Comparison of ENCODE assay signal across 8 cellular contexts in the genomic region with DNA sequence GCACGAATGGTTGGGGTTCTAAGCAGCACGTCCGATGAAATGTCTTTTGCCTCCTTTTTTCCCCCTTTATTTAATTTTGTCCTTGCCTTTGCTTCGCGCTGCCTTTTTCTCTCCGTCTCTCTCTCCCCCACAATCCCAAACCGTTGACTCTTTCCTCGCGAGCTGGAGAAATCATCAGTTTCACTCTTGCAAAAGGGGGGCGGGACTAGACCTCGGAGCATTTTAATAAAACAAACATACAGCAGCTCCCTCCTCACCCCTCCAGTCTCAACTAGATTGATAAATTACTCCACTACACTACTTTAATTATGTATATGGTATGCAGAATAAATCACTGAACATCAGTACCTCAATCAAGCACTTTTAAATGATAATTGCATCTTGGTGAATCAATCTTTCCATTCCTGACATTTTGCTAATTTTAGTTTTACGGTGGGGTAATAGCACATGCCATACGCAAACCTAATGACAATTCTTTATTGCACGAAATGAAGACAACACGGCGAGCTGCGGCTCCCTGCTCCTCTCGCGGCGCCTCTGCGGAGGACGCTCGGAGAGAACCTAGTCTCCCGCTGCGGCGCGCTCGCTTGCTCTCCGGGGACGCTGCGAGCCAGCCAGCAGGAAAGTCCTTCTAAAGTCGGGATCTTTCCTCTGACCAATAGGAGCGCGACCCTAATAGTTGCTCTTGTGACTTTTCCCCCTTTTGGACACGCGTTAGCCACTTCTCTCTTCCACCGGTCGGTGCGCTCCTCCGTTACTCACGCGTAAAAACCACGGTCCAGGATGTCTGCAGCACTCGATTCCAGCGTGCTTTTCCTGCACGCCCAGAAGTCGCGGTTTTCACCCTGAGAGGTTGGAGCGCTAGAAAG. TPM values are rescaled to one million over a fixed set of nuclear protein-coding genes. Genes with fewer than 3 reads are reported as not detected.
DNase-seq lines count a peak whose midpoint lies in the region; ATAC-seq and TF ChIP-seq lines count a peak whose summit lies in the region.

No MANE protein-coding gene starts in this region.

- no peaks in the 10 kb centered on the region for H3K27me3 ChIP-seq in Panc1 (ENCODE audit: control insufficient read depth, insufficient read depth, low read length)
- H3K27me3 ChIP-seq in breast epithelium = no peaks in the 10 kb centered on the region
- peaks cover 64% of the 10 kb centered on the region for H3K27me3 ChIP-seq in iPS-18a (ENCODE audit: control insufficient read depth, insufficient read depth, low read length)

- H3K36me3 ChIP-seq in Panc1 (ENCODE audit: control insufficient read depth, insufficient read depth, low read length) = no peaks in the 10 kb centered on the region; the same call in 1 of the 2 replicates
- no peaks in the 10 kb centered on the region for H3K36me3 ChIP-seq in breast epithelium
- no peaks in the 10 kb centered on the region for H3K36me3 ChIP-seq in iPS-18a (ENCODE audit: control insufficient read depth, low read depth, low read length)

- H3K4me1 ChIP-seq in Panc1 (ENCODE audit: control insufficient read depth, insufficient read depth, low read length) (peaks cover 46% of the 10 kb centered on the region), breast epithelium (no peaks in the 10 kb centered on the region), iPS-18a (ENCODE audit: control insufficient read depth, low read depth, low read length) (peaks cover 1% of the 10 kb centered on the region)

- in situ Hi-C loops in Panc1 (cut with HindIII; ENCODE audit: low pct_unique_long_range_greater_than_20kb, low sequenced_read_pairs) = no loop called here

- intact Hi-C loops in Panc1 (cut with micrococcal nuclease; ENCODE audit: unreplicated experiment) = loop anchor here (2.0 to 10.0 kb wide), 3 partner anchors 56 to 1381 kb away; no protein-coding TSS in a partner anchor
- intact Hi-C loops in breast epithelium (cut with DNase I; ENCODE audit: low total_unique reads) = no loop called here

- TF ChIP-seq CTCF in AG09319 (IDR thresholded peaks at IDR 0.05; ENCODE audit: low read depth, low read length) = peak; percentile 9
- TF ChIP-seq CTCF in Panc1 (IDR thresholded peaks at IDR 0.05) = no peak
- no peak for TF ChIP-seq CTCF in breast epithelium (IDR thresholded peaks at IDR 0.05)

- BruUV-seq in Panc1 (replicated peaks; lab: Mats Ljungman, UMichigan) = TSS peak; percentile 94

- H3K9ac ChIP-seq in iPS-18a (ENCODE audit: low read length) = no peak overlapping the region

- H3K9me3 ChIP-seq in Panc1 (ENCODE audit: control insufficient read depth, insufficient read depth, low read depth, low read length) (no peaks in the 10 kb centered on the region), breast epithelium (no peaks in the 10 kb centered on the region), iPS-18a (ENCODE audit: control insufficient read depth, low read depth, low read length) (no peaks in the 10 kb centered on the region)

- POLR2A ChIA-PET in Panc1 (lab: Charles Lee) = interaction anchor here (0.6 kb wide), 2 partner anchors 53 to 155 kb away, joined by 3 to 4 read pairs; no protein-coding TSS in a partner anchor

- CTCF ChIA-PET in Panc1 (lab: Charles Lee) = interaction anchor here (0.6 to 0.7 kb wide), 2 partner anchors 157 to 1380 kb away, joined by 3 to 6 read pairs; no protein-coding TSS in a partner anchor

- H3K4me3 ChIP-seq in Panc1 (ENCODE audit: low read depth in 2 of 2, low read length in 2 of 2) = peak overlapping the region; percentile 66 to 79
- peak overlapping the region; percentile 65 to 84 (median 68) for H3K4me3 ChIP-seq in breast epithelium
- H3K4me3 ChIP-seq in iPS-18a (ENCODE audit: low read length) = peak overlapping the region; percentile 75

- TF ChIP-seq POLR2A in breast epithelium (IDR thresholded peaks at IDR 0.05) = no peak

- ATAC-seq in GM18502 (IDR thresholded peaks at IDR 0.05; ENCODE audit: poor library complexity, unreplicated experiment) = peak; percentile 27
- peak; percentile 25 for ATAC-seq in HG03521 (IDR thresholded peaks at IDR 0.05; ENCODE audit: unreplicated experiment)
- peak; percentile 82 for ATAC-seq in Panc1

- H3K27ac ChIP-seq in Panc1 (ENCODE audit: low read length) = peak overlapping the region; percentile 84
- H3K27ac ChIP-seq in breast epithelium = peak overlapping the region; percentile 85 to 95
- H3K27ac ChIP-seq in iPS-18a (ENCODE audit: low read length) = no peak overlapping the region

- DNase-seq in AG09319 (ENCODE audit: extremely low read depth, low read depth) (peak; percentile 29), Panc1 (ENCODE audit: low read depth, low spot score) (no peak), breast epithelium (ENCODE audit: low spot score in 2 of 2) (peak in 1 of 2 donors; percentile 43), retina (peak; percentile 84)
- DNase-seq in NK-92 treated with Interleukin-12 subunit alpha and Interleukin-12 subunit beta, amount 100 ng/mL, for 24 hours (lab: John Stamatoyannopoulos, UW) = no peak

RNA-seq across cellular contexts. Expression of a gene that starts 0.8 kb away (rescaled TPM):
- total RNA-seq in Panc1 (2021; ENCODE audit: unreplicated experiment) (9.9 TPM), breast epithelium (10 to 100 TPM; 27.4 to 41.8 (median 32.1) TPM)
- polyA plus RNA-seq in Panc1 (2012; ENCODE audit: insufficient read length) = 6.6 TPM

Comparison
In these comparisons a context has a peak if more than half of its experiments do, and no peak if none do; other contexts are left out.
1. DNase-seq: peak in AG09319 (single experiment) and retina (single experiment); none in Panc1 (single experiment) and NK-92 treated with Interleukin-12 subunit alpha and Interleukin-12 subunit beta, amount 100 ng/mL, for 24 hours (single experiment).
2. ATAC-seq: peak in every context shown above with its lines; median percentile 82 in Panc1; 27 in GM18502; 25 in HG03521.
3. Peak in every context shown above with its lines, with median percentiles within 50 percentile points of each other: H3K4me3 ChIP-seq.